In genomic region chr2:232421189-232421785, GRCh38 we compare ENCODE assay signal across 1 cellular context.
TF ChIP-seq lines count a peak whose summit lies in the region.

No MANE protein-coding gene starts in this region.

TF ChIP-seq in GM23338, 12 proteins besides CTCF, POLR2A, EP300 and RAD21 (continued from another document):
- TF ChIP-seq REST (IDR thresholded peaks at IDR 0.05; ENCODE audit: unreplicated experiment) (no peak), STAT1 (IDR thresholded peaks at IDR 0.05; ENCODE audit: unreplicated experiment) (no peak), EZH2 (IDR thresholded peaks at IDR 0.05; ENCODE audit: low read depth, unreplicated experiment) (no peak), CREB1 (CRISPR knock-in tag; IDR thresholded peaks at IDR 0.05; ENCODE audit: low read depth) (no peak), ZNF331 (CRISPR knock-in tag; IDR thresholded peaks at IDR 0.05; ENCODE audit: low read depth) (no peak), NANOG (IDR thresholded peaks at IDR 0.05; ENCODE audit: borderline replicate concordance) (no peak), ZNF114 (CRISPR knock-in tag; IDR thresholded peaks at IDR 0.05) (no peak), EZH2phosphoT487 (IDR thresholded peaks at IDR 0.05; ENCODE audit: unreplicated experiment) (no peak)
